Comparison of ENCODE assay signal across 9 cellular contexts in the genomic region with DNA sequence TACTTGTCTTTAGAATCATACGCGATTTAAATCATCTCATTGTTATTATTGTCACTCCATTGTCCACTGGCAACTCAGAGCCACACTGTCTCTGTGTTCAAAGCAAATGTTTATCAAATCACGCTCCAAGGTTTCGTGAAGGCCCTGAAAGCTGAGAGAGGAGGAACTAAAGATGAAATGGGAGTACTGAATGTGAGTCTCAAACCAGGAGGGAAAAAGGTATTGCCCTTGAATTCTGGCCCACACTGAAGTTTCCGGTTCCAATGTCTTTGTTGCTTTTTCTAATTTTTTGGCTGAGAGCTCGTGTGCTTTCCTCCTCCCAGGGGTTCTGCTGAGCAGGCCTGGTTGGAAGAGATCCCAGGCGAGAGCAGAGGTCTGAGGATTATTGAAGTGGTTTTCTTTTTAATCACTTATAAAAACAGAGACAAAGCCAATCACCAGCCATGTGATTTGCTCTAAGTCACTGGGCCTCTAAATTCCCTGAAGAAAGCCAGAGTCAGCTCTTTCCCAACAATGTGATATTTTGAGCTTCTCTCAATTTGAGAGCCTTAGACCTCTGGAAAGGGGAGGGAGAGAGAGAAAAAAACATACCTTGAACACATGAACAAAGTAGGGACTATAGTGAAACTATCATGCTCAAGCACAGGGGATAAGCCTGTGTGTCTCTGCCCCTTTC.
DNase-seq lines count a peak whose midpoint lies in the region; ATAC-seq and TF ChIP-seq lines count a peak whose summit lies in the region.
"Had no signal": no experiment of that assay in that cellular context is flagged by ENCODE, and none has a peak within 500 bp of the region (broad histone marks: within the 10 kb centered on the region; RNA-seq: fewer than 3 reads in every experiment).

No MANE protein-coding gene starts in this region.

- H3K4me3 Mint-ChIP-seq in CD4-positive, alpha-beta T cell = no peak overlapping the region
- H3K4me3 Mint-ChIP-seq in CD14-positive monocyte = no peak overlapping the region

- no peaks in the 10 kb centered on the region for H3K9me3 ChIP-seq in colonic mucosa
- no peaks in the 10 kb centered on the region for H3K9me3 ChIP-seq in lung (ENCODE audit: control insufficient read depth in 2 of 2, insufficient read depth in 1 of 2, low read length in 1 of 2)
- no peaks in the 10 kb centered on the region for H3K9me3 ChIP-seq in CD4-positive, alpha-beta T cell (ENCODE audit: control insufficient read depth, low read length)
- H3K9me3 ChIP-seq: A549 had no signal

- H3K36me3 ChIP-seq in colonic mucosa (no peaks in the 10 kb centered on the region), lung (ENCODE audit: control insufficient read depth in 2 of 2, insufficient read depth in 2 of 2, low read length in 2 of 2) (no peaks in the 10 kb centered on the region)

- CTCF ChIA-PET in CD4-positive, alpha-beta T cell (lab: Charles Lee) = no interaction called here

- TF ChIP-seq CTCF in colonic mucosa (IDR thresholded peaks at IDR 0.05) (no peak), lung (IDR thresholded peaks at IDR 0.05; ENCODE audit: control extremely low read depth, extremely low read depth) (no peak), CD14-positive monocyte (IDR thresholded peaks at IDR 0.05) (no peak)
- TF ChIP-seq CTCF in CD4-positive, alpha-beta T cell (IDR thresholded peaks at IDR 0.05) = no peak

- no peaks in the 10 kb centered on the region for H3K27me3 Mint-ChIP-seq in CD4-positive, alpha-beta T cell
- H3K27me3 Mint-ChIP-seq in CD14-positive monocyte (ENCODE audit: low read depth in 3 of 3) = no peaks in the 10 kb centered on the region

- no peaks in the 10 kb centered on the region for H3K4me1 Mint-ChIP-seq in CD4-positive, alpha-beta T cell (ENCODE audit: low read depth)
- no peaks in the 10 kb centered on the region for H3K4me1 Mint-ChIP-seq in CD14-positive monocyte

- DNase-seq in NCI-H2081 (lab: John Stamatoyannopoulos, UW) (peak; percentile 31 to 70), NCI-H2081 treated with DMSO at 0.1 percent for 48 hours (lab: John Stamatoyannopoulos, UW) (no peak), colonic mucosa (peak; percentile 24), lung (ENCODE audit: low spot score) (peak; percentile 50), ureter (ENCODE audit: low spot score) (peak; percentile 68), CD14-positive monocyte (ENCODE audit: low spot score) (no peak)
- no peak for DNase-seq in CD4-positive, alpha-beta T cell
- DNase-seq in activated T-cell treated with anti-CD3 and anti-CD28 coated beads, Interleukin-2, amount 50 U/mL, for 1 hour = no peak

- no peaks in the 10 kb centered on the region for H3K4me1 ChIP-seq in colonic mucosa
- H3K4me1 ChIP-seq in lung (ENCODE audit: control insufficient read depth in 2 of 2, insufficient read depth in 2 of 2, low read length in 2 of 2) = peaks cover 0 to 12% of the 10 kb centered on the region in 2 donors
- H3K4me1 ChIP-seq: A549 had no signal

- H3K27ac ChIP-seq in colonic mucosa (no peak overlapping the region), lung (ENCODE audit: low read depth in 1 of 2, low read length in 1 of 2) (peak overlapping the region; percentile 53 to 77)
- no peak overlapping the region for H3K27ac ChIP-seq in CD4-positive, alpha-beta T cell (ENCODE audit: low read depth, low read length)
- H3K27ac ChIP-seq: A549 had no signal

- POLR2A ChIA-PET in CD4-positive, alpha-beta T cell (lab: Charles Lee) = no interaction called here

- WGBS in lung, 2 donors = 36 to 61% methylated on average over 7 of the region's 7 CpGs

- peak; percentile 80 for ATAC-seq in lung (ENCODE audit: insufficient read depth, low FRiP score)
- no peak for ATAC-seq in CD4-positive, alpha-beta T cell (ENCODE audit: poor library complexity)
- ATAC-seq: A549 had no signal

- peaks cover 3% of the 10 kb centered on the region for H3K9me3 Mint-ChIP-seq in CD4-positive, alpha-beta T cell
- H3K9me3 Mint-ChIP-seq in CD14-positive monocyte = peaks cover 0 to 15% (median 3%) of the 10 kb centered on the region in 7 donors

- H3K27me3 ChIP-seq in colonic mucosa = no peaks in the 10 kb centered on the region
- H3K27me3 ChIP-seq in lung (ENCODE audit: control insufficient read depth, insufficient read depth) = no peaks in the 10 kb centered on the region
- H3K27me3 ChIP-seq in CD4-positive, alpha-beta T cell (ENCODE audit: control insufficient read depth, insufficient read depth, low read length) = no peaks in the 10 kb centered on the region

- H3K27ac Mint-ChIP-seq in CD4-positive, alpha-beta T cell = no peak overlapping the region
- H3K27ac Mint-ChIP-seq in CD14-positive monocyte = no peak overlapping the region

- no peaks in the 10 kb centered on the region for H3K36me3 Mint-ChIP-seq in CD4-positive, alpha-beta T cell (ENCODE audit: low read depth)
- H3K36me3 Mint-ChIP-seq in CD14-positive monocyte = no peaks in the 10 kb centered on the region

- intact Hi-C loops in colonic mucosa (cut with DNase I) (no loop called here), CD14-positive monocyte (cut with micrococcal nuclease) (no loop called here)
- intact Hi-C loops in CD4-positive, alpha-beta T cell (cut with DNase I, micrococcal nuclease) = no loop called here

- H3K4me3 ChIP-seq in colonic mucosa = no peak overlapping the region
- no peak overlapping the region for H3K4me3 ChIP-seq in lung
- H3K4me3 ChIP-seq: A549 had no signal

- no peak overlapping the region for H3K9ac ChIP-seq in colonic mucosa (ENCODE audit: low read depth in 2 of 2, low read length in 2 of 2)

Comparison
In these comparisons a context has a peak if more than half of its experiments do, and no peak if none do; other contexts are left out.
1. DNase-seq: peak in NCI-H2081 (2 of 2), colonic mucosa (single experiment), lung (single experiment) and ureter (single experiment); none in NCI-H2081 treated with DMSO at 0.1 percent for 48 hours (single experiment), CD4-positive, alpha-beta T cell (0 of 10), activated T-cell treated with anti-CD3 and anti-CD28 coated beads, Interleukin-2, amount 50 U/mL, for 1 hour (single experiment) and CD14-positive monocyte (single experiment).
2. H3K27ac ChIP-seq: peak in lung (2 of 2); none in colonic mucosa (single experiment) and CD4-positive, alpha-beta T cell (single experiment).